8 cellular contexts compared by ENCODE assay signal in the genomic region with DNA sequence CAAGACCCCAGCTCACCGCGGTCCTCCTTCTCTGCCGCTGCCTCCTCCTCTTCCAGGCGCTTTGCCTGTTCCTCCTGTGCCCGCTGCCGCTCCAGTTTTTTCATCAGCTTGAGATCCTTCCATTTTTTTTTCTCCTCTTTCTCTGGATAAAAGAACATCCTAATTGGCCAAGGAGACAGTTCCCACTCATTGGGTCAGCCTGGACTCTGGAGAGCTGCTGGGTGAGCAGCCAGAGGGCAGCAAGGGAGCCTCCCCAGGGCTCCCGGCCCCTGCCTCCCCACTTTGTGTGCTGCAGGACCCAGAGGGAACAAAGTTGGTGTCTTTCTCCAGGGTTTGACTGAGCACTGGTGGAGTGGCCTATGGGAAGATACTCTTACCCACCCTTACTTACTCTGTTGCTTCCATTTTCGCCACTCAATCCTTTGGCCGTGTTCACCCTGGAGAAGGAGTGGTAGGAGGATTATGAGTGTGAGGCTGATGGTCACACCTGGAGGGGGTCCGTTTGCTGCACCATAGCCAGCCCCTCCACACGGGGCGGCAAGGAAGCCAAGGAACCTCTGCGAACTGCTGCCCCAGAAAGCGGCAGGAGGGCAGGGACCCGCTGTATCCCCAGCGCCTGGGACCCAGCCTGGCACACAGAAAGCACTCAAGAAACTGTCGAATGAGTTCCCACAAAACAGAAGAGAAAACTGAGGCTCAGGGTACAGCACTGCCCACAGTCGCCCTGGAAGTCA. TPM values are rescaled to one million over a fixed set of nuclear protein-coding genes. Genes with fewer than 3 reads are reported as not detected.
A peak's percentile ranks its signal among the peaks of the same experiment; 100 is the strongest.
DNase-seq lines count a peak whose midpoint lies in the region; ATAC-seq, FAIRE-seq and TF ChIP-seq lines count a peak whose summit lies in the region.

No MANE protein-coding gene starts in this region.

- TF ChIP-seq CTCF in nephron (IDR thresholded peaks at IDR 0.05; ENCODE audit: unreplicated experiment in 3 of 3): no peak

- intact Hi-C loops in dendritic cell treated with granulocyte-macrophage colony-stimulating factor and Interleukin-4, amounts not matched to agents 40 ng/mL and 50 ng/mL, for 4 days (cut with micrococcal nuclease): no loop called here

- POLR2A ChIA-PET in HEK293T (lab: Yijun Ruan, JAX): interaction anchor here (0.5 to 2.6 kb wide), 5 partner anchors 10 to 139 kb away, joined by 3 to 57 read pairs (median 4); partner anchors contain the start of genes ENDOG and SET

- DNase-seq in HEK293T (ENCODE audit: extremely low spot score) (no peak), NCI-H226 (no peak), RCC 7860 (ENCODE audit: low spot score) (no peak)

- peak overlapping the region in 2 of 3 donors; percentile 69 to 72 for H3K27ac Mint-ChIP-seq in IgD-negative memory B cell
- peak overlapping the region; percentile 85 for H3K27ac Mint-ChIP-seq in dendritic cell treated with granulocyte-macrophage colony-stimulating factor and Interleukin-4, amounts not matched to agents 40 ng/mL and 50 ng/mL, for 4 days
- H3K27ac Mint-ChIP-seq in nephron: peak overlapping the region in 1 of 3 experiments; percentile 76

- H3K4me3 Mint-ChIP-seq in IgD-negative memory B cell (peak overlapping the region; percentile 91 to 99 (median 94)), nephron (peak overlapping the region; percentile 94 to 97 (median 96))
- peak overlapping the region; percentile 85 for H3K4me3 Mint-ChIP-seq in dendritic cell treated with granulocyte-macrophage colony-stimulating factor and Interleukin-4, amounts not matched to agents 40 ng/mL and 50 ng/mL, for 4 days

- H3K4me1 Mint-ChIP-seq in IgD-negative memory B cell: peaks cover 8 to 13% (median 12%) of the 10 kb centered on the region in 3 donors
- H3K4me1 Mint-ChIP-seq in dendritic cell treated with granulocyte-macrophage colony-stimulating factor and Interleukin-4, amounts not matched to agents 40 ng/mL and 50 ng/mL, for 4 days (ENCODE audit: low read depth): peaks cover 12% of the 10 kb centered on the region
- peaks cover 14% of the 10 kb centered on the region for H3K4me1 Mint-ChIP-seq in nephron

- no peaks in the 10 kb centered on the region for H3K36me3 Mint-ChIP-seq in IgD-negative memory B cell
- H3K36me3 Mint-ChIP-seq in dendritic cell treated with granulocyte-macrophage colony-stimulating factor and Interleukin-4, amounts not matched to agents 40 ng/mL and 50 ng/mL, for 4 days (ENCODE audit: low read depth): peaks cover 57% of the 10 kb centered on the region
- peaks cover 26% of the 10 kb centered on the region for H3K36me3 Mint-ChIP-seq in nephron (ENCODE audit: low read depth)

- H3K9me3 Mint-ChIP-seq in IgD-negative memory B cell (no peaks in the 10 kb centered on the region), nephron (no peaks in the 10 kb centered on the region)
- H3K9me3 Mint-ChIP-seq in dendritic cell treated with granulocyte-macrophage colony-stimulating factor and Interleukin-4, amounts not matched to agents 40 ng/mL and 50 ng/mL, for 4 days: no peaks in the 10 kb centered on the region

- CTCF ChIA-PET in HEK293T (lab: Yijun Ruan, JAX): interaction anchor here (1.4 kb wide), 1 partner anchor 10 kb away, joined by 20 read pairs; the partner anchor contains the start of gene ENDOG

- ATAC-seq in GM19035 (IDR thresholded peaks at IDR 0.05; ENCODE audit: unreplicated experiment) (peak; percentile 4), HG02970 (IDR thresholded peaks at IDR 0.05; ENCODE audit: low FRiP score, unreplicated experiment) (no peak)

- no peak for FAIRE-seq in RCC 7860 (lab: Jason Lieb, UNC)

- H3K27me3 Mint-ChIP-seq in IgD-negative memory B cell (no peaks in the 10 kb centered on the region), nephron (ENCODE audit: low read depth) (no peaks in the 10 kb centered on the region)
- H3K27me3 Mint-ChIP-seq in dendritic cell treated with granulocyte-macrophage colony-stimulating factor and Interleukin-4, amounts not matched to agents 40 ng/mL and 50 ng/mL, for 4 days: no peaks in the 10 kb centered on the region

TF ChIP-seq in HEK293T, 16 proteins besides CTCF, POLR2A, EP300 and RAD21:
- TF ChIP-seq FOXK2 (IDR thresholded peaks at IDR 0.05): no peak
- no peak for TF ChIP-seq FOXM1 (IDR thresholded peaks at IDR 0.05; ENCODE audit: borderline replicate concordance)
- TF ChIP-seq ZNF384 (IDR thresholded peaks at IDR 0.05): no peak
- TF ChIP-seq FOXA1 (IDR thresholded peaks at IDR 0.05): no peak
- TF ChIP-seq, protein P1, sequence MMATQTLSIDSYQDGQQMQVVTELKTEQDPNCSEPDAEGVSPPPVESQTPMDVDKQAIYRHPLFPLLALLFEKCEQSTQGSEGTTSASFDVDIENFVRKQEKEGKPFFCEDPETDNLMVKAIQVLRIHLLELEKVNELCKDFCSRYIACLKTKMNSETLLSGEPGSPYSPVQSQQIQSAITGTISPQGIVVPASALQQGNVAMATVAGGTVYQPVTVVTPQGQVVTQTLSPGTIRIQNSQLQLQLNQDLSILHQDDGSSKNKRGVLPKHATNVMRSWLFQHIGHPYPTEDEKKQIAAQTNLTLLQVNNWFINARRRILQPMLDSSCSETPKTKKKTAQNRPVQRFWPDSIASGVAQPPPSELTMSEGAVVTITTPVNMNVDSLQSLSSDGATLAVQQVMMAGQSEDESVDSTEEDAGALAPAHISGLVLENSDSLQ (IDR thresholded peaks at IDR 0.05): no peak
- no peak for TF ChIP-seq NFRKB (IDR thresholded peaks at IDR 0.05)
- no peak for TF ChIP-seq ELF4 (IDR thresholded peaks at IDR 0.05)
- TF ChIP-seq L3MBTL2 (conservative IDR thresholded peaks at IDR 0.05): no peak
- TF ChIP-seq SP1 (IDR thresholded peaks at IDR 0.05): no peak
- TF ChIP-seq LEF1 (IDR thresholded peaks at IDR 0.05; ENCODE audit: borderline replicate concordance): no peak

RNA-seq across cellular contexts. Expression of gene SPOUT1, which starts 0.7 kb away (rescaled TPM):
- polyA plus RNA-seq in IgD-negative memory B cell: 65.2 TPM

RNA-seq across cellular contexts. Expression of gene ENDOG, which starts 10.6 kb away (rescaled TPM):
- 15.3 TPM for polyA plus RNA-seq in IgD-negative memory B cell

RNA-seq across cellular contexts. Expression of gene TBC1D13, which starts 41.8 kb away (rescaled TPM):
- 30.7 TPM for polyA plus RNA-seq in IgD-negative memory B cell

RNA-seq across cellular contexts. Expression of gene KYAT1, which starts 52.9 kb away (rescaled TPM):
- 11.4 TPM for polyA plus RNA-seq in IgD-negative memory B cell

RNA-seq across cellular contexts. Expression of gene LRRC8A, which starts 53.0 kb away (rescaled TPM):
- 26.2 TPM for polyA plus RNA-seq in IgD-negative memory B cell
